In genomic region chr1:178376008-178376407, GRCh38 we compare ENCODE assay signal across 17 cellular contexts.
"Had no signal": no experiment of that assay in that cellular context is flagged by ENCODE, and none has a peak within 500 bp of the region (broad histone marks: within the 10 kb centered on the region; RNA-seq: fewer than 3 reads in every experiment).

No MANE protein-coding gene starts in this region.

- DNase-seq: activated CD4-positive, alpha-beta memory T cell treated with anti-CD3 and anti-CD28 coated beads, Interleukin-2, amount 10 ng/mL, durations not matched to agents 7 days and 5 days; activated CD4-positive, alpha-beta T cell treated with anti-CD3 and anti-CD28 coated beads for 48 hours; activated CD4-positive, CD25-positive, alpha-beta regulatory T cell; activated naive CD4-positive, alpha-beta T cell treated with anti-CD3 and anti-CD28 coated beads for 36 hours; activated T-cell treated with anti-CD3 and anti-CD28 coated beads, Interleukin-2, amount 50 U/mL, for 1 hour; cerebellar nuclear complex; cortex of kidney; gastrocnemius medialis; heart right ventricle; lower lobe of right lung; midbrain; nucleus accumbens; stimulated activated naive B cell treated with anti-CD40 and anti-IgM and Interleukin-4, amounts not matched to agents 10 μg/mL and 1 μg/mL and 100 μg/mL, for 72 hours; tibial artery had no signal

- H3K36me3 Mint-ChIP-seq: stimulated activated naive B cell treated with anti-CD40 and anti-IgM and Interleukin-4, amounts not matched to agents 10 μg/mL and 1 μg/mL and 100 μg/mL, for 72 hours had no signal

- H3K27ac ChIP-seq: gastrocnemius medialis, heart right ventricle, lower lobe of right lung, tibial artery had no signal

- H3K4me3 ChIP-seq: gastrocnemius medialis, heart right ventricle, lower lobe of right lung, tibial artery had no signal

- H3K4me3 Mint-ChIP-seq: activated CD4-positive, alpha-beta memory T cell treated with anti-CD3 and anti-CD28 coated beads, Interleukin-2, amount 10 ng/mL, durations not matched to agents 7 days and 5 days; activated naive CD4-positive, alpha-beta T cell treated with anti-CD3 and anti-CD28 coated beads for 36 hours; activated T-helper 17 cell treated with anti-CD3 and anti-CD28 coated beads, Interleukin-2, amount 50 U/mL, for 72 hours; nephron; stimulated activated naive B cell treated with anti-CD40 and anti-IgM and Interleukin-4, amounts not matched to agents 10 μg/mL and 1 μg/mL and 100 μg/mL, for 72 hours had no signal

- H3K27ac Mint-ChIP-seq: activated CD4-positive, alpha-beta memory T cell treated with anti-CD3 and anti-CD28 coated beads, Interleukin-2, amount 10 ng/mL, durations not matched to agents 7 days and 5 days; activated naive CD4-positive, alpha-beta T cell treated with anti-CD3 and anti-CD28 coated beads for 36 hours; activated T-helper 17 cell treated with anti-CD3 and anti-CD28 coated beads, Interleukin-2, amount 50 U/mL, for 72 hours; nephron; stimulated activated naive B cell treated with anti-CD40 and anti-IgM and Interleukin-4, amounts not matched to agents 10 μg/mL and 1 μg/mL and 100 μg/mL, for 72 hours had no signal

- H3K27me3 Mint-ChIP-seq: activated CD4-positive, alpha-beta memory T cell treated with anti-CD3 and anti-CD28 coated beads, Interleukin-2, amount 10 ng/mL, durations not matched to agents 7 days and 5 days; stimulated activated naive B cell treated with anti-CD40 and anti-IgM and Interleukin-4, amounts not matched to agents 10 μg/mL and 1 μg/mL and 100 μg/mL, for 72 hours had no signal

- H3K36me3 ChIP-seq: gastrocnemius medialis, heart right ventricle, lower lobe of right lung, tibial artery had no signal

- H3K4me1 ChIP-seq: lower lobe of right lung had no signal

- H3K27me3 ChIP-seq: gastrocnemius medialis, heart right ventricle, tibial artery had no signal

- ATAC-seq: activated T-helper 17 cell treated with anti-CD3 and anti-CD28 coated beads, Interleukin-2, amount 50 U/mL, for 72 hours; esophagus mucosa; gastrocnemius medialis; heart right ventricle; lower lobe of right lung; stimulated activated naive B cell treated with anti-CD40 and anti-IgM and Interleukin-4, amounts not matched to agents 10 μg/mL and 1 μg/mL and 100 μg/mL, for 72 hours had no signal

- H3K4me1 Mint-ChIP-seq: activated CD4-positive, alpha-beta memory T cell treated with anti-CD3 and anti-CD28 coated beads, Interleukin-2, amount 10 ng/mL, durations not matched to agents 7 days and 5 days; activated T-helper 17 cell treated with anti-CD3 and anti-CD28 coated beads, Interleukin-2, amount 50 U/mL, for 72 hours; stimulated activated naive B cell treated with anti-CD40 and anti-IgM and Interleukin-4, amounts not matched to agents 10 μg/mL and 1 μg/mL and 100 μg/mL, for 72 hours had no signal

- H3K9me3 Mint-ChIP-seq: activated CD4-positive, alpha-beta memory T cell treated with anti-CD3 and anti-CD28 coated beads, Interleukin-2, amount 10 ng/mL, durations not matched to agents 7 days and 5 days; activated naive CD4-positive, alpha-beta T cell treated with anti-CD3 and anti-CD28 coated beads for 36 hours; activated T-helper 17 cell treated with anti-CD3 and anti-CD28 coated beads, Interleukin-2, amount 50 U/mL, for 72 hours; nephron; stimulated activated naive B cell treated with anti-CD40 and anti-IgM and Interleukin-4, amounts not matched to agents 10 μg/mL and 1 μg/mL and 100 μg/mL, for 72 hours had no signal

- H3K9me3 ChIP-seq: gastrocnemius medialis, heart right ventricle, lower lobe of right lung, tibial artery had no signal
